Comparison of ENCODE assay signal across 1 cellular context in the genomic region with DNA sequence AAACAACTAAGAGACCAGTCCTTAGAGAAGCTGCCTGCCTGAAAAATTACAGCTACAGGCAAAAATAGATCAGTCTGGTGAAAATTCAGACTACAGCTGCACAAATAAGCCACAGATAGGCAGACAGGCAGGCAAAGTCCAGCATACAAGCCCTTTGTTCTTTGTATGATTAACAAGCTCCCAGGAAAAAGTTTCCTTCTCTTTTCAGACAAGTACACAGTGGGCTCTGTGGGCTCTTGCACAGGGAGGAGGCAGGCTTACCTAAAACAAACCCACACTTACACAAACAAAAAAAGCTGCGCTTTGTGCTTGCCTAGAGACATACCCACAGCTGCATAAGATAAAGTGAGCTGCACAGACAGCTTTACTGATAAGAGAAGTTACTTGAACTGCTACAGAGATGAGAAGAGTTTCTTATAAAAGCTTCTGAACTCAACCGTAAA.
TF ChIP-seq lines count a peak whose summit lies in the region.

No MANE protein-coding gene starts in this region.

TF ChIP-seq in HepG2, 621 proteins besides CTCF, POLR2A, EP300 and RAD21 (continued from another document and continues in another):
- TF ChIP-seq, protein P1, sequence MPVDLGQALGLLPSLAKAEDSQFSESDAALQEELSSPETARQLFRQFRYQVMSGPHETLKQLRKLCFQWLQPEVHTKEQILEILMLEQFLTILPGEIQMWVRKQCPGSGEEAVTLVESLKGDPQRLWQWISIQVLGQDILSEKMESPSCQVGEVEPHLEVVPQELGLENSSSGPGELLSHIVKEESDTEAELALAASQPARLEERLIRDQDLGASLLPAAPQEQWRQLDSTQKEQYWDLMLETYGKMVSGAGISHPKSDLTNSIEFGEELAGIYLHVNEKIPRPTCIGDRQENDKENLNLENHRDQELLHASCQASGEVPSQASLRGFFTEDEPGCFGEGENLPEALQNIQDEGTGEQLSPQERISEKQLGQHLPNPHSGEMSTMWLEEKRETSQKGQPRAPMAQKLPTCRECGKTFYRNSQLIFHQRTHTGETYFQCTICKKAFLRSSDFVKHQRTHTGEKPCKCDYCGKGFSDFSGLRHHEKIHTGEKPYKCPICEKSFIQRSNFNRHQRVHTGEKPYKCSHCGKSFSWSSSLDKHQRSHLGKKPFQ (CRISPR knock-in tag; IDR thresholded peaks at IDR 0.05; ENCODE audit: insufficient replicate concordance), result no peak
- TF ChIP-seq MTF2 (CRISPR knock-in tag; IDR thresholded peaks at IDR 0.05; ENCODE audit: borderline replicate concordance) (no peak), ARNTL (CRISPR knock-in tag; IDR thresholded peaks at IDR 0.05) (peak; percentile 58; the same call in 1 of the 2 replicates), HNRNPLL (IDR thresholded peaks at IDR 0.05; ENCODE audit: low read depth, low read length, poor library complexity, severe bottlenecking) (no peak), ZMYM4 (CRISPR knock-in tag; IDR thresholded peaks at IDR 0.05) (peak; percentile 57; the same call in 1 of the 2 replicates), RFX3 (CRISPR knock-in tag; IDR thresholded peaks at IDR 0.05) (no peak), MEF2D (CRISPR knock-in tag; IDR thresholded peaks at IDR 0.05) (peak; percentile 94), NBN (conservative IDR thresholded peaks at IDR 0.05) (no peak), CREM (IDR thresholded peaks at IDR 0.05) (peak; percentile 77), CREM (CRISPR knock-in tag; IDR thresholded peaks at IDR 0.05) (no peak), SIN3B (IDR thresholded peaks at IDR 0.05; ENCODE audit: low read length) (no peak), NFE2L1 (CRISPR knock-in tag; IDR thresholded peaks at IDR 0.05; ENCODE audit: borderline replicate concordance) (no peak), ZNF883 (CRISPR knock-in tag; IDR thresholded peaks at IDR 0.05; ENCODE audit: not compliant biosample characterization) (no peak), POLR2AphosphoS5 (IDR thresholded peaks at IDR 0.05; ENCODE audit: low read depth, low read length) (no peak), ONECUT2 (CRISPR knock-in tag; IDR thresholded peaks at IDR 0.05) (no peak), NAIF1 (CRISPR knock-in tag; IDR thresholded peaks at IDR 0.05; ENCODE audit: borderline replicate concordance) (no peak), ISX (CRISPR knock-in tag; conservative IDR thresholded peaks at IDR 0.05) (no peak), TOE1 (CRISPR knock-in tag; IDR thresholded peaks at IDR 0.05) (no peak), TP53 (CRISPR knock-in tag; conservative IDR thresholded peaks at IDR 0.05) (no peak), GABPB1 (CRISPR knock-in tag; IDR thresholded peaks at IDR 0.05) (no peak), KMT2B (CRISPR knock-in tag; IDR thresholded peaks at IDR 0.05) (no peak; the same call in 1 of the 2 replicates), CCDC6 (CRISPR knock-in tag; IDR thresholded peaks at IDR 0.05) (no peak), HMGA1 (CRISPR knock-in tag; conservative IDR thresholded peaks at IDR 0.05) (no peak), POGZ (CRISPR knock-in tag; IDR thresholded peaks at IDR 0.05) (no peak), SMAD3 (CRISPR knock-in tag; IDR thresholded peaks at IDR 0.05) (0 out of 2 replicates have a peak, but pooled peaks have one; percentile 44), MBD4 (IDR thresholded peaks at IDR 0.05; ENCODE audit: borderline replicate concordance, low read length) (peak; percentile 53; the same call in 1 of the 2 replicates), ELF3 (CRISPR knock-in tag; IDR thresholded peaks at IDR 0.05) (peak; percentile 70), ZNF282 (IDR thresholded peaks at IDR 0.05; ENCODE audit: partially characterized antibody) (no peak), ZBTB38 (CRISPR knock-in tag; IDR thresholded peaks at IDR 0.05) (no peak)
- TF ChIP-seq, protein P2, sequence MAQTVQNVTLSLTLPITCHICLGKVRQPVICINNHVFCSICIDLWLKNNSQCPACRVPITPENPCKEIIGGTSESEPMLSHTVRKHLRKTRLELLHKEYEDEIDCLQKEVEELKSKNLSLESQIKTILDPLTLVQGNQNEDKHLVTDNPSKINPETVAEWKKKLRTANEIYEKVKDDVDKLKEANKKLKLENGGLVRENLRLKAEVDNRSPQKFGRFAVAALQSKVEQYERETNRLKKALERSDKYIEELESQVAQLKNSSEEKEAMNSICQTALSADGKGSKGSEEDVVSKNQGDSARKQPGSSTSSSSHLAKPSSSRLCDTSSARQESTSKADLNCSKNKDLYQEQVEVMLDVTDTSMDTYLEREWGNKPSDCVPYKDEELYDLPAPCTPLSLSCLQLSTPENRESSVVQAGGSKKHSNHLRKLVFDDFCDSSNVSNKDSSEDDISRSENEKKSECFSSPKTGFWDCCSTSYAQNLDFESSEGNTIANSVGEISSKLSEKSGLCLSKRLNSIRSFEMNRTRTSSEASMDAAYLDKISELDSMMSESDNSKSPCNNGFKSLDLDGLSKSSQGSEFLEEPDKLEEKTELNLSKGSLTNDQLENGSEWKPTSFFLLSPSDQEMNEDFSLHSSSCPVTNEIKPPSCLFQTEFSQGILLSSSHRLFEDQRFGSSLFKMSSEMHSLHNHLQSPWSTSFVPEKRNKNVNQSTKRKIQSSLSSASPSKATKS (CRISPR knock-in tag; IDR thresholded peaks at IDR 0.05), result no peak
- TF ChIP-seq, protein P3, sequence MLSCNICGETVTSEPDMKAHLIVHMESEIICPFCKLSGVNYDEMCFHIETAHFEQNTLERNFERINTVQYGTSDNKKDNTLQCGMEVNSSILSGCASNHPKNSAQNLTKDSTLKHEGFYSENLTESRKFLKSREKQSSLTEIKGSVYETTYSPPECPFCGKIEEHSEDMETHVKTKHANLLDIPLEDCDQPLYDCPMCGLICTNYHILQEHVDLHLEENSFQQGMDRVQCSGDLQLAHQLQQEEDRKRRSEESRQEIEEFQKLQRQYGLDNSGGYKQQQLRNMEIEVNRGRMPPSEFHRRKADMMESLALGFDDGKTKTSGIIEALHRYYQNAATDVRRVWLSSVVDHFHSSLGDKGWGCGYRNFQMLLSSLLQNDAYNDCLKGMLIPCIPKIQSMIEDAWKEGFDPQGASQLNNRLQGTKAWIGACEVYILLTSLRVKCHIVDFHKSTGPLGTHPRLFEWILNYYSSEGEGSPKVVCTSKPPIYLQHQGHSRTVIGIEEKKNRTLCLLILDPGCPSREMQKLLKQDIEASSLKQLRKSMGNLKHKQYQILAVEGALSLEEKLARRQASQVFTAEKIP (CRISPR knock-in tag; IDR thresholded peaks at IDR 0.05; ENCODE audit: borderline replicate concordance), result no peak
- TF ChIP-seq, protein P4, sequence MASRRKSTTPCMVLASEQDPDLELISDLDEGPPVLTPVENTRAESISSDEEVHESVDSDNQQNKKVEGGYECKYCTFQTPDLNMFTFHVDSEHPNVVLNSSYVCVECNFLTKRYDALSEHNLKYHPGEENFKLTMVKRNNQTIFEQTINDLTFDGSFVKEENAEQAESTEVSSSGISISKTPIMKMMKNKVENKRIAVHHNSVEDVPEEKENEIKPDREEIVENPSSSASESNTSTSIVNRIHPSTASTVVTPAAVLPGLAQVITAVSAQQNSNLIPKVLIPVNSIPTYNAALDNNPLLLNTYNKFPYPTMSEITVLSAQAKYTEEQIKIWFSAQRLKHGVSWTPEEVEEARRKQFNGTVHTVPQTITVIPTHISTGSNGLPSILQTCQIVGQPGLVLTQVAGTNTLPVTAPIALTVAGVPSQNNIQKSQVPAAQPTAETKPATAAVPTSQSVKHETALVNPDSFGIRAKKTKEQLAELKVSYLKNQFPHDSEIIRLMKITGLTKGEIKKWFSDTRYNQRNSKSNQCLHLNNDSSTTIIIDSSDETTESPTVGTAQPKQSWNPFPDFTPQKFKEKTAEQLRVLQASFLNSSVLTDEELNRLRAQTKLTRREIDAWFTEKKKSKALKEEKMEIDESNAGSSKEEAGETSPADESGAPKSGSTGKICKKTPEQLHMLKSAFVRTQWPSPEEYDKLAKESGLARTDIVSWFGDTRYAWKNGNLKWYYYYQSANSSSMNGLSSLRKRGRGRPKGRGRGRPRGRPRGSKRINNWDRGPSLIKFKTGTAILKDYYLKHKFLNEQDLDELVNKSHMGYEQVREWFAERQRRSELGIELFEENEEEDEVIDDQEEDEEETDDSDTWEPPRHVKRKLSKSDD (CRISPR knock-in tag; IDR thresholded peaks at IDR 0.05; ENCODE audit: low read depth), result no peak
- TF ChIP-seq, protein P5, sequence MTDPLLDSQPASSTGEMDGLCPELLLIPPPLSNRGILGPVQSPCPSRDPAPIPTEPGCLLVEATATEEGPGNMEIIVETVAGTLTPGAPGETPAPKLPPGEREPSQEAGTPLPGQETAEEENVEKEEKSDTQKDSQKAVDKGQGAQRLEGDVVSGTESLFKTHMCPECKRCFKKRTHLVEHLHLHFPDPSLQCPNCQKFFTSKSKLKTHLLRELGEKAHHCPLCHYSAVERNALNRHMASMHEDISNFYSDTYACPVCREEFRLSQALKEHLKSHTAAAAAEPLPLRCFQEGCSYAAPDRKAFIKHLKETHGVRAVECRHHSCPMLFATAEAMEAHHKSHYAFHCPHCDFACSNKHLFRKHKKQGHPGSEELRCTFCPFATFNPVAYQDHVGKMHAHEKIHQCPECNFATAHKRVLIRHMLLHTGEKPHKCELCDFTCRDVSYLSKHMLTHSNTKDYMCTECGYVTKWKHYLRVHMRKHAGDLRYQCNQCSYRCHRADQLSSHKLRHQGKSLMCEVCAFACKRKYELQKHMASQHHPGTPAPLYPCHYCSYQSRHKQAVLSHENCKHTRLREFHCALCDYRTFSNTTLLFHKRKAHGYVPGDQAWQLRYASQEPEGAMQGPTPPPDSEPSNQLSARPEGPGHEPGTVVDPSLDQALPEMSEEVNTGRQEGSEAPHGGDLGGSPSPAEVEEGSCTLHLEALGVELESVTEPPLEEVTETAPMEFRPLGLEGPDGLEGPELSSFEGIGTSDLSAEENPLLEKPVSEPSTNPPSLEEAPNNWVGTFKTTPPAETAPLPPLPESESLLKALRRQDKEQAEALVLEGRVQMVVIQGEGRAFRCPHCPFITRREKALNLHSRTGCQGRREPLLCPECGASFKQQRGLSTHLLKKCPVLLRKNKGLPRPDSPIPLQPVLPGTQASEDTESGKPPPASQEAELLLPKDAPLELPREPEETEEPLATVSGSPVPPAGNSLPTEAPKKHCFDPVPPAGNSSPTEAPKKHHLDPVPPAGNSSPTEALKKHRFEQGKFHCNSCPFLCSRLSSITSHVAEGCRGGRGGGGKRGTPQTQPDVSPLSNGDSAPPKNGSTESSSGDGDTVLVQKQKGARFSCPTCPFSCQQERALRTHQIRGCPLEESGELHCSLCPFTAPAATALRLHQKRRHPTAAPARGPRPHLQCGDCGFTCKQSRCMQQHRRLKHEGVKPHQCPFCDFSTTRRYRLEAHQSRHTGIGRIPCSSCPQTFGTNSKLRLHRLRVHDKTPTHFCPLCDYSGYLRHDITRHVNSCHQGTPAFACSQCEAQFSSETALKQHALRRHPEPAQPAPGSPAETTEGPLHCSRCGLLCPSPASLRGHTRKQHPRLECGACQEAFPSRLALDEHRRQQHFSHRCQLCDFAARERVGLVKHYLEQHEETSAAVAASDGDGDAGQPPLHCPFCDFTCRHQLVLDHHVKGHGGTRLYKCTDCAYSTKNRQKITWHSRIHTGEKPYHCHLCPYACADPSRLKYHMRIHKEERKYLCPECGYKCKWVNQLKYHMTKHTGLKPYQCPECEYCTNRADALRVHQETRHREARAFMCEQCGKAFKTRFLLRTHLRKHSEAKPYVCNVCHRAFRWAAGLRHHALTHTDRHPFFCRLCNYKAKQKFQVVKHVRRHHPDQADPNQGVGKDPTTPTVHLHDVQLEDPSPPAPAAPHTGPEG (CRISPR knock-in tag; IDR thresholded peaks at IDR 0.05), result no peak
- TF ChIP-seq, protein P6, sequence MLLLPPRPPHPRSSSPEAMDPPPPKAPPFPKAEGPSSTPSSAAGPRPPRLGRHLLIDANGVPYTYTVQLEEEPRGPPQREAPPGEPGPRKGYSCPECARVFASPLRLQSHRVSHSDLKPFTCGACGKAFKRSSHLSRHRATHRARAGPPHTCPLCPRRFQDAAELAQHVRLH (CRISPR knock-in tag; IDR thresholded peaks at IDR 0.05; ENCODE audit: borderline replicate concordance, low read depth), result peak; percentile 66; the same call in 1 of the 2 replicates
- TF ChIP-seq, protein P7, sequence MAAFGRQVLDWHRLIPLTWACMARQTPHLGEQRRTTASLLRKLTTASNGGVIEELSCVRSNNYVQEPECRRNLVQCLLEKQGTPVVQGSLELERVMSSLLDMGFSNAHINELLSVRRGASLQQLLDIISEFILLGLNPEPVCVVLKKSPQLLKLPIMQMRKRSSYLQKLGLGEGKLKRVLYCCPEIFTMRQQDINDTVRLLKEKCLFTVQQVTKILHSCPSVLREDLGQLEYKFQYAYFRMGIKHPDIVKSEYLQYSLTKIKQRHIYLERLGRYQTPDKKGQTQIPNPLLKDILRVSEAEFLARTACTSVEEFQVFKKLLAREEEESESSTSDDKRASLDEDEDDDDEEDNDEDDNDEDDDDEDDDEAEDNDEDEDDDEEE (CRISPR knock-in tag; IDR thresholded peaks at IDR 0.05), result no peak
- TF ChIP-seq, protein P8, sequence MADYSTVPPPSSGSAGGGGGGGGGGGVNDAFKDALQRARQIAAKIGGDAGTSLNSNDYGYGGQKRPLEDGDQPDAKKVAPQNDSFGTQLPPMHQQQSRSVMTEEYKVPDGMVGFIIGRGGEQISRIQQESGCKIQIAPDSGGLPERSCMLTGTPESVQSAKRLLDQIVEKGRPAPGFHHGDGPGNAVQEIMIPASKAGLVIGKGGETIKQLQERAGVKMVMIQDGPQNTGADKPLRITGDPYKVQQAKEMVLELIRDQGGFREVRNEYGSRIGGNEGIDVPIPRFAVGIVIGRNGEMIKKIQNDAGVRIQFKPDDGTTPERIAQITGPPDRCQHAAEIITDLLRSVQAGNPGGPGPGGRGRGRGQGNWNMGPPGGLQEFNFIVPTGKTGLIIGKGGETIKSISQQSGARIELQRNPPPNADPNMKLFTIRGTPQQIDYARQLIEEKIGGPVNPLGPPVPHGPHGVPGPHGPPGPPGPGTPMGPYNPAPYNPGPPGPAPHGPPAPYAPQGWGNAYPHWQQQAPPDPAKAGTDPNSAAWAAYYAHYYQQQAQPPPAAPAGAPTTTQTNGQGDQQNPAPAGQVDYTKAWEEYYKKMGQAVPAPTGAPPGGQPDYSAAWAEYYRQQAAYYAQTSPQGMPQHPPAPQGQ (CRISPR knock-in tag; IDR thresholded peaks at IDR 0.05; ENCODE audit: borderline replicate concordance), result no peak
- TF ChIP-seq, protein P9, sequence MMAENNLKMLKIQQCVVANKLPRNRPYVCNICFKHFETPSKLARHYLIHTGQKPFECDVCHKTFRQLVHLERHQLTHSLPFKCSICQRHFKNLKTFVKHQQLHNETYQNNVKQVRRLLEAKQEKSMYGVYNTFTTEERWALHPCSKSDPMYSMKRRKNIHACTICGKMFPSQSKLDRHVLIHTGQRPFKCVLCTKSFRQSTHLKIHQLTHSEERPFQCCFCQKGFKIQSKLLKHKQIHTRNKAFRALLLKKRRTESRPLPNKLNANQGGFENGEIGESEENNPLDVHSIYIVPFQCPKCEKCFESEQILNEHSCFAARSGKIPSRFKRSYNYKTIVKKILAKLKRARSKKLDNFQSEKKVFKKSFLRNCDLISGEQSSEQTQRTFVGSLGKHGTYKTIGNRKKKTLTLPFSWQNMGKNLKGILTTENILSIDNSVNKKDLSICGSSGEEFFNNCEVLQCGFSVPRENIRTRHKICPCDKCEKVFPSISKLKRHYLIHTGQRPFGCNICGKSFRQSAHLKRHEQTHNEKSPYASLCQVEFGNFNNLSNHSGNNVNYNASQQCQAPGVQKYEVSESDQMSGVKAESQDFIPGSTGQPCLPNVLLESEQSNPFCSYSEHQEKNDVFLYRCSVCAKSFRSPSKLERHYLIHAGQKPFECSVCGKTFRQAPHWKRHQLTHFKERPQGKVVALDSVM (CRISPR knock-in tag; IDR thresholded peaks at IDR 0.05), result no peak
- TF ChIP-seq, protein P10, sequence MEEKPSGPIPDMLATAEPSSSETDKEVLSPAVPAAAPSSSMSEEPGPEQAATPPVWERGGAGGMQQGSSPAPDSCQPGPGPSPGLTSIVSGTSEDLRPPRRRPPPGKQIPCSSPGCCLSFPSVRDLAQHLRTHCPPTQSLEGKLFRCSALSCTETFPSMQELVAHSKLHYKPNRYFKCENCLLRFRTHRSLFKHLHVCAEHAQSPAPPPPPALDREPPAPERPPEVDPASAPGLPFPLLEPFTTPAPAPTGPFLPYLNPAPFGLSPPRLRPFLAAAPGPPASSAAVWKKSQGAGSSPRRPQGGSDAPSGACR (CRISPR knock-in tag; IDR thresholded peaks at IDR 0.05), result 0 out of 2 replicates have a peak, but pooled peaks have one; percentile 30
